Comparison of ENCODE assay signal across 9 cellular contexts in the genomic region with DNA sequence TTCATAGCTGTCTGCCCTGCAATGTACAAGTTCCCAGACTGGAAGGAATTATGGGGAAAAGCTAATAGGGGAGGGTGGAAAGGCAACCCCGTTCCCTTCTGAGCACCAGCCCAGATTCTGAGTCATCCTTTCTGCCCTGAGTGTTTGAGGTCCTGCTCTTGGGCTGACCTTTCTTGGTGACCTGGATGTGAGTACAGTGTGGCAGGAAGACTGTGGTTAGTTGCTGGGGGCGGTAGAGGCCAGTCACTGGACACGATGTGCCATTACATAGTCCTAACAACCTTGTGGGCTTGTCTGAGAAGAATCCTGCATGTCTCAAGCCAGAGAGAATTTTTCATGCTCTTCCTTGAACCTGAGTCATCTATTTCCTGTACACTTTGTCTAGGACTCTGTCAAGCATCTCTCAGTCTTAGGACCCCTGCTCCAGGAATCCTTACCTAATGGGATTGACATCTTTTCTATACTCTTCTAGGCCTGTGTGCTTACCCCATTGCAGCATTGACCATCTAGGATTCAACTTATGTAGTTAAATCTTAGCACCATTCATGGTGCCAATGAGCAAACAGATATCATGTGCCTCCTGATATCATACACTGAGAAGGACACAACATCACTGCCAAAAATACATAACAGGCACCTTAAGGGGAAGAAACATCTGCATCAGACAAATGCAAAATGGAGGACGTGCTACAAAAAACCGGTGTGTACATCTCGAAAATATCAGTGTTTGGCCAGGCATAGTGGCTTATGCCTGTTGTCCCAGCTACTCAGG. TPM values are rescaled to one million over a fixed set of nuclear protein-coding genes. Genes with fewer than 3 reads are reported as not detected.
A peak's percentile ranks its signal among the peaks of the same experiment; 100 is the strongest.
DNase-seq lines count a peak whose midpoint lies in the region; TF ChIP-seq lines count a peak whose summit lies in the region.
"Had no signal": no experiment of that assay in that cellular context is flagged by ENCODE, and none has a peak within 500 bp of the region (broad histone marks: within the 10 kb centered on the region; RNA-seq: fewer than 3 reads in every experiment).

No MANE protein-coding gene starts in this region.

- TF ChIP-seq POLR2A in NB4 (IDR thresholded peaks at IDR 0.05; ENCODE audit: extremely low read depth, insufficient read length) = no peak

- DNase-seq in AML-193 (lab: John Stamatoyannopoulos, UW) (peak; percentile 71), NB4 (ENCODE audit: low read depth) (peak; percentile 83), choroid plexus epithelial cell (ENCODE audit: low read depth) (peak; percentile 98), myocyte (ENCODE audit: low read depth) (peak; percentile 67), NCI-H1105 (lab: John Stamatoyannopoulos, UW) (no peak), NOMO-1 treated with DMSO at 0.1 percent for 48 hours (lab: John Stamatoyannopoulos, UW; ENCODE audit: unreplicated experiment) (no peak), GF-D8 (lab: John Stamatoyannopoulos, UW) (no peak)
- DNase-seq in stimulated activated CD4-positive, alpha-beta T cell treated with anti-CD3 and anti-CD28 coated beads, Interleukin-12 subunit alpha, Interleukin-12 subunit beta, amount 100 ng/mL, for 4 hours = no peak

- H3K4me3 ChIP-seq in NB4 (ENCODE audit: low read depth, low read length) (no peak overlapping the region), choroid plexus epithelial cell (ENCODE audit: low read depth, low read length) (no peak overlapping the region)
- H3K4me3 ChIP-seq: skin epidermis had no signal

- TF ChIP-seq CTCF in NB4 (IDR thresholded peaks at IDR 0.05; ENCODE audit: low read depth, low read length) = no peak
- peak; percentile 10 for TF ChIP-seq CTCF in choroid plexus epithelial cell (conservative IDR thresholded peaks at IDR 0.05; ENCODE audit: low read depth, low read length)

RNA-seq across cellular contexts. Expression of a gene that starts 8.1 kb away (rescaled TPM):
- 0.57 TPM in 1 of 2 replicates, not detected in the other for total RNA-seq in myocyte
- polyA plus RNA-seq in myocyte (2012) = 2.5 TPM

RNA-seq across cellular contexts. Expression of a gene that starts 12.8 kb away (rescaled TPM):
- total RNA-seq in myocyte = 0.05 and 0.11 TPM in 2 replicates
- 0.14 TPM for polyA plus RNA-seq in myocyte (2012)

RNA-seq across cellular contexts. Expression of a gene that starts 34.3 kb away (rescaled TPM):
- total RNA-seq in myocyte = 10.0 and 12.5 TPM in 2 replicates
- 138 TPM for polyA plus RNA-seq in myocyte (2012)

RNA-seq across cellular contexts. Expression of a gene that starts 34.5 kb away (rescaled TPM):
- 184 and 191 TPM in 2 replicates for total RNA-seq in myocyte
- polyA plus RNA-seq in myocyte (2012) = 1,008 TPM

RNA-seq across cellular contexts. Expression of a gene that starts 34.6 kb away (rescaled TPM):
- 42.5 and 60.6 TPM in 2 replicates for total RNA-seq in myocyte
- polyA plus RNA-seq in myocyte (2012) = 149 TPM

Comparison
In these comparisons a context has a peak if more than half of its experiments do, and no peak if none do; other contexts are left out.
1. DNase-seq: peak in AML-193 (2 of 2), NB4 (single experiment), choroid plexus epithelial cell (single experiment) and myocyte (single experiment); none in NCI-H1105 (single experiment), NOMO-1 treated with DMSO at 0.1 percent for 48 hours (single experiment), stimulated activated CD4-positive, alpha-beta T cell treated with anti-CD3 and anti-CD28 coated beads, Interleukin-12 subunit alpha, Interleukin-12 subunit beta, amount 100 ng/mL, for 4 hours (single experiment) and GF-D8 (single experiment).